ENCODE assay signal across 8 cellular contexts in the genomic region with DNA sequence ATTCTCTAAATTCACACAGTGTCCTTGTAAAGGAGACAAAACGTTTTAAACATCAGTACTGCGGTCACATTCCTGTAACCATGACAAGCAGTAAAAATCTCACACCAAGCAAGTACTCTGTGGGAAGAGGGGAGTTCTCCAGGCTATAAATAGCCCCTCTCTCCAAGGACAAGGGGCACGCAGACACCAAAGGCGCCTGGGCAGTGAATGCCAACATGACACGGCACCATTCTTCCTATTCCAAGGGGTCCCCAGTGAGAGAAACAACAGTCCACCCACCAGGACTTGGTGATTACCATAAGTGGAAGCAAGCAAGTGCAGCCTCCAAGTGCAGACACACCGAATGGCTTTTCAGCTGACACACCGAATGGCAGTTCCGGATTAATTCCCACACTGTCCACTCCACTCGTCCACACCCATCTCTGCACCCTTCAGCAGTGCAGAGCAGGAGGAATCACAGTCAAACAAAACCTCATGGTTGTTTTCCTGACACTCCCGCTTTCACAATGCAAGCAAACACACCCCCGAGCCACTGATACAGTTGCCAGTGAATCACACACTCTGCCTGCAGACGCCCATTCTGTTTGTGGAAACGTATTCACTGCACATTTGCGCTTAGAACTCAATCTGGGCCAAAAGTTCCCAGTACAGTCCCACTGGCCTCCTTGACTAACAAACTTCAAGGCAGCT. TPM values are rescaled to one million over a fixed set of nuclear protein-coding genes. Genes with fewer than 3 reads are reported as not detected.
DNase-seq lines count a peak whose midpoint lies in the region; ATAC-seq and TF ChIP-seq lines count a peak whose summit lies in the region.

No MANE protein-coding gene starts in this region.

- H3K4me3 Mint-ChIP-seq in central memory CD8-positive, alpha-beta T cell, result peak overlapping the region; percentile 94

- POLR2A ChIA-PET in OCI-LY7 (lab: Charles Lee), result no interaction called here

- CTCF ChIA-PET in OCI-LY7 (lab: Charles Lee; ENCODE audit: unreplicated experiment), result no interaction called here

- no peaks in the 10 kb centered on the region for H3K27me3 ChIP-seq in stomach

- H3K36me3 ChIP-seq in OCI-LY7 (ENCODE audit: insufficient read depth, low read length) (no peaks in the 10 kb centered on the region), stomach (peaks cover 0 to 5% (median 0%) of the 10 kb centered on the region in 4 donors)

- H3K4me1 ChIP-seq in OCI-LY7 (ENCODE audit: insufficient read depth, low read length, poor library complexity, severe bottlenecking) (peaks cover 33% of the 10 kb centered on the region), stomach (peaks cover 67 to 85% (median 71%) of the 10 kb centered on the region in 4 donors)

- TF ChIP-seq POLR2A in stomach (IDR thresholded peaks at IDR 0.05), result no peak

- DNase-seq in GM03348 (ENCODE audit: low spot score), result peak; percentile 83
- DNase-seq in OCI-LY7 (ENCODE audit: low spot score), result no peak
- DNase-seq in central memory CD8-positive, alpha-beta T cell (ENCODE audit: low spot score in 2 of 2), result no peak
- DNase-seq in left lobe of liver (ENCODE audit: low spot score), result peak; percentile 73
- DNase-seq in stomach, result peak; percentile 68
- no peak for DNase-seq in ecto neural progenitor cell (ENCODE audit: low spot score)

- no peaks in the 10 kb centered on the region for H3K27me3 Mint-ChIP-seq in central memory CD8-positive, alpha-beta T cell

- H3K4me2 ChIP-seq in OCI-LY7 (ENCODE audit: low read length), result peak overlapping the region; percentile 89

- TF ChIP-seq CTCF in OCI-LY7 (conservative IDR thresholded peaks at IDR 0.05; ENCODE audit: low read length), result no peak
- TF ChIP-seq CTCF in stomach (IDR thresholded peaks at IDR 0.05), result no peak

- ATAC-seq in central memory CD8-positive, alpha-beta T cell (replicated peaks; ENCODE audit: extremely low read depth, poor library complexity, severe bottlenecking), result no peak
- ATAC-seq in left lobe of liver (peak; percentile 24), GM19467 (IDR thresholded peaks at IDR 0.05; ENCODE audit: unreplicated experiment) (no peak), HG03045 (IDR thresholded peaks at IDR 0.05; ENCODE audit: unreplicated experiment) (no peak)

- H3K79me2 ChIP-seq in OCI-LY7 (ENCODE audit: insufficient read depth, low read depth, low read length), result peaks cover 31% of the 10 kb centered on the region; the same call in 1 of the 2 replicates

- TF ChIP-seq EP300 in stomach (IDR thresholded peaks at IDR 0.05), result no peak

- H3K9me2 ChIP-seq in OCI-LY7 (ENCODE audit: insufficient read depth, low read length), result no peaks in the 10 kb centered on the region

- no peak overlapping the region for H3K27ac ChIP-seq in OCI-LY7 (ENCODE audit: low read depth, low read length, poor library complexity, severe bottlenecking)
- H3K27ac ChIP-seq in stomach, result peak overlapping the region; percentile 96 to 99 (median 97)

- H3K9me3 ChIP-seq in OCI-LY7 (ENCODE audit: low read length) (no peaks in the 10 kb centered on the region), stomach (no peaks in the 10 kb centered on the region)

- H3K4me1 Mint-ChIP-seq in central memory CD8-positive, alpha-beta T cell, result peaks cover 75% of the 10 kb centered on the region

- no peak overlapping the region for H2AFZ ChIP-seq in OCI-LY7 (ENCODE audit: low read length)

- H3K4me3 ChIP-seq in OCI-LY7 (ENCODE audit: low read depth, low read length, poor library complexity, severe bottlenecking) (peak overlapping the region; percentile 81), stomach (peak overlapping the region; percentile 91 to 98 (median 95))

- H3K36me3 Mint-ChIP-seq in central memory CD8-positive, alpha-beta T cell (ENCODE audit: insufficient read depth), result peaks cover 22% of the 10 kb centered on the region

- intact Hi-C loops in OCI-LY7 (cut with micrococcal nuclease; ENCODE audit: unreplicated experiment), result loop anchor here (2.0 kb wide), 1 partner anchor 71 kb away; a partner anchor contains a TSS
- intact Hi-C loops in stomach (cut with DNase I; ENCODE audit: low total_unique reads), result no loop called here

- 20 to 25% (median 25%) methylated on average over 14 of the region's 14 CpGs for WGBS in stomach, 5 donors

- no peaks in the 10 kb centered on the region for H3K9me3 Mint-ChIP-seq in central memory CD8-positive, alpha-beta T cell

- H3K27ac Mint-ChIP-seq in central memory CD8-positive, alpha-beta T cell (ENCODE audit: low read depth), result no peak overlapping the region

- BruUV-seq in OCI-LY7 (replicated peaks; lab: Mats Ljungman, UMichigan), result no TSS peak

- peaks cover 12% of the 10 kb centered on the region; the same call in 1 of the 2 replicates for H4K20me1 ChIP-seq in OCI-LY7 (ENCODE audit: insufficient read depth, low read length)

RNA-seq across cellular contexts. Expression of a gene that starts 1.8 kb away (rescaled TPM):
- 38.3 and 38.9 TPM in 2 replicates for total RNA-seq in OCI-LY7 (2014; rRNA removed; shearing (Covaris generic))
- total RNA-seq in OCI-LY7 (2022), result 56.3 and 58.1 TPM in 2 replicates
- 73.9 TPM for total RNA-seq in left lobe of liver
- 100 to 1,000 TPM in 4 of 5 donors, 10 to 100 TPM in 1; 85.7 to 253 (median 164) TPM for total RNA-seq in stomach
- polyA plus RNA-seq in stomach, result 10 to 100 TPM; 61.3 to 96.3 (median 75.8) TPM

RNA-seq across cellular contexts. Expression of a gene that starts 49.0 kb away (rescaled TPM):
- 4.2 and 11.6 TPM in 2 replicates for total RNA-seq in OCI-LY7 (2014; rRNA removed; shearing (Covaris generic))
- 60.8 and 78.9 TPM in 2 replicates for total RNA-seq in OCI-LY7 (2022)
- 13.6 TPM for total RNA-seq in left lobe of liver
- 10 to 100 TPM in 3 of 5 donors, 1 to 10 TPM in 2; 3.5 to 72.2 (median 14.2) TPM for total RNA-seq in stomach
- polyA plus RNA-seq in stomach, result 10 to 100 TPM in 2 of 3 donors, 1 to 10 TPM in 1; 6.7 to 25.3 (median 24.1) TPM

RNA-seq across cellular contexts. Expression of a gene that starts 53.9 kb away (rescaled TPM):
- total RNA-seq in OCI-LY7 (2014; rRNA removed; shearing (Covaris generic)), result 59.5 and 60.3 TPM in 2 replicates
- total RNA-seq in OCI-LY7 (2022) (85.5 and 94.6 TPM in 2 replicates), left lobe of liver (32.2 TPM), stomach (10 to 100 TPM; 29.5 to 80.1 (median 42.0) TPM)
- 10 to 100 TPM; 36.4 to 95.9 (median 78.1) TPM for polyA plus RNA-seq in stomach

Comparison
In these comparisons a context has a peak if more than half of its experiments do, and no peak if none do; other contexts are left out.
1. DNase-seq: peak in GM03348 (single experiment), left lobe of liver (single experiment) and stomach (single experiment); none in OCI-LY7 (single experiment), central memory CD8-positive, alpha-beta T cell (0 of 2) and ecto neural progenitor cell (single experiment).